Comparison of ENCODE assay signal across 1 cellular context in genomic region chr7:25583655-25584054, GRCh38.
TF ChIP-seq lines count a peak whose summit lies in the region.

No MANE protein-coding gene starts in this region.

TF ChIP-seq in GM23338, 12 proteins besides CTCF, POLR2A, EP300 and RAD21 (continued from another document):
- TF ChIP-seq ZNF462 (CRISPR knock-in tag; IDR thresholded peaks at IDR 0.05) = no peak
- TF ChIP-seq ZNF331 (CRISPR knock-in tag; IDR thresholded peaks at IDR 0.05; ENCODE audit: low read depth) = no peak
- no peak for TF ChIP-seq JUNB (IDR thresholded peaks at IDR 0.05; ENCODE audit: unreplicated experiment)
- TF ChIP-seq NANOG (IDR thresholded peaks at IDR 0.05; ENCODE audit: borderline replicate concordance) = no peak
TF ChIP-seq in GM23338: peak in this region for 0.
